ENCODE assay signal across 8 cellular contexts in genomic region chr11:2420502-2421225, GRCh38. TPM values are rescaled to one million over a fixed set of nuclear protein-coding genes. Genes with fewer than 3 reads are reported as not detected.
DNase-seq lines count a peak whose midpoint lies in the region; ATAC-seq and TF ChIP-seq lines count a peak whose summit lies in the region.

No MANE protein-coding gene starts in this region.

- H3K9me3 ChIP-seq in SU-DHL-6 (ENCODE audit: insufficient read depth, low read length) = no peaks in the 10 kb centered on the region
- H3K9me3 ChIP-seq in heart right ventricle = no peaks in the 10 kb centered on the region
- no peaks in the 10 kb centered on the region for H3K9me3 ChIP-seq in vagina

- no peak overlapping the region for H3K9ac ChIP-seq in SU-DHL-6 (ENCODE audit: low read length)

- ATAC-seq in GM19455 (IDR thresholded peaks at IDR 0.05; ENCODE audit: unreplicated experiment) (peak; percentile 65), heart right ventricle (peak; percentile 89 to 97 (median 94))

- H3F3A ChIP-seq in SU-DHL-6 (ENCODE audit: insufficient read depth) = no peaks in the 10 kb centered on the region

- intact Hi-C loops in heart right ventricle (cut with DNase I) (loop anchor here (1.0 to 2.0 kb wide), 7 partner anchors 115 to 234 kb away; no protein-coding TSS in a partner anchor), vagina (cut with DNase I) (loop anchor here (2.0 to 10.0 kb wide), 2 partner anchors 114 to 474 kb away; no protein-coding TSS in a partner anchor)

- TF ChIP-seq CTCF in AG09309 (IDR thresholded peaks at IDR 0.05; ENCODE audit: control insufficient read depth, insufficient read depth, low read depth, low read length, missing control alignments) (peak; percentile 94), SU-DHL-6 (IDR thresholded peaks at IDR 0.05; ENCODE audit: insufficient read depth, low read length, poor library complexity, severe bottlenecking) (peak; percentile 84), heart right ventricle (IDR thresholded peaks at IDR 0.05) (peak; percentile 83 to 97 (median 95)), vagina (IDR thresholded peaks at IDR 0.05) (peak; percentile 92 to 98 (median 95))

- H3K4me3 ChIP-seq in AG09309 (ENCODE audit: control insufficient read depth, low read depth, low read length) = no peak overlapping the region
- H3K4me3 ChIP-seq in SU-DHL-6 (ENCODE audit: insufficient read depth, low read length, poor library complexity, severe bottlenecking) = no peak overlapping the region
- peak overlapping the region in 4 of 10 donors; percentile 3 to 27 (median 12) for H3K4me3 ChIP-seq in heart right ventricle
- H3K4me3 ChIP-seq in vagina = no peak overlapping the region

- H3K36me3 ChIP-seq in SU-DHL-6 (ENCODE audit: low read length) (no peaks in the 10 kb centered on the region), heart right ventricle (no peaks in the 10 kb centered on the region), vagina (no peaks in the 10 kb centered on the region)

- H3K9me2 ChIP-seq in SU-DHL-6 (replicated peaks; ENCODE audit: insufficient read depth, low read length) = no peaks in the 10 kb centered on the region

- H3K4me1 ChIP-seq in heart right ventricle = peaks cover 0 to 15% (median 9%) of the 10 kb centered on the region in 9 donors
- peaks cover 15% of the 10 kb centered on the region for H3K4me1 ChIP-seq in vagina

- no peak for TF ChIP-seq POLR2A in vagina (IDR thresholded peaks at IDR 0.05)

- no peak overlapping the region for H3K27ac ChIP-seq in SU-DHL-6 (ENCODE audit: low read depth, low read length)
- H3K27ac ChIP-seq in heart right ventricle = no peak overlapping the region
- no peak overlapping the region for H3K27ac ChIP-seq in vagina

- no peaks in the 10 kb centered on the region for H4K20me1 ChIP-seq in SU-DHL-6 (ENCODE audit: low read depth, low read length)

- H2AFZ ChIP-seq in SU-DHL-6 (ENCODE audit: low read depth, low read length, severe bottlenecking) = no peak overlapping the region

- H3K27me3 ChIP-seq in SU-DHL-6 (ENCODE audit: low read length) (no peaks in the 10 kb centered on the region), heart right ventricle (peaks cover 0 to 18% (median 6%) of the 10 kb centered on the region in 7 donors), vagina (no peaks in the 10 kb centered on the region)

- H3K4me2 ChIP-seq in SU-DHL-6 (ENCODE audit: low read depth, low read length, poor library complexity, severe bottlenecking) = no peak overlapping the region

- no peaks in the 10 kb centered on the region for H3K79me2 ChIP-seq in SU-DHL-6 (ENCODE audit: insufficient read depth, low read length)

- DNase-seq in AG09309 (ENCODE audit: low read depth) (no peak), NCI-H1092 (lab: John Stamatoyannopoulos, UW) (peak; percentile 62), heart right ventricle (peak; percentile 65 to 83), putamen (ENCODE audit: low spot score) (peak; percentile 63), vagina (ENCODE audit: extremely low spot score in 2 of 2) (no peak)
- DNase-seq in activated naive CD8-positive, alpha-beta T cell treated with anti-CD3 and anti-CD28 coated beads, Interleukin-2, amount 50 U/mL, for 16 hours (ENCODE audit: low read depth, low spot score) = peak; percentile 49

- 23 to 25% methylated on average over 44 of the region's 44 CpGs for WGBS in heart right ventricle, 2 donors

RNA-seq across cellular contexts. Expression of gene TSSC4, which starts 20.1 kb away (rescaled TPM):
- total RNA-seq in heart right ventricle = 10 to 100 TPM; 22.0 to 46.4 (median 29.2) TPM
- 10 to 100 TPM; 56.0 to 72.3 TPM for polyA plus RNA-seq in heart right ventricle
- 37.6 TPM for total RNA-seq in vagina

RNA-seq across cellular contexts. Expression of gene TRPM5, which starts 23.6 kb away (rescaled TPM):
- total RNA-seq in heart right ventricle (not detected), vagina (not detected)
- polyA plus RNA-seq in heart right ventricle = not detected

RNA-seq across cellular contexts. Expression of gene KCNQ1, which starts 24.1 kb away (rescaled TPM):
- 10 to 100 TPM; 28.9 to 48.2 (median 36.4) TPM for total RNA-seq in heart right ventricle
- 10 to 100 TPM; 19.9 to 27.6 TPM for polyA plus RNA-seq in heart right ventricle
- total RNA-seq in vagina = 2.7 TPM

RNA-seq across cellular contexts. Expression of gene CD81, which starts 43.6 kb away (rescaled TPM):
- total RNA-seq in heart right ventricle (100 to 1,000 TPM; 461 to 959 (median 513) TPM), vagina (526 TPM)
- 100 to 1,000 TPM; 346 to 588 TPM for polyA plus RNA-seq in heart right ventricle

Comparison
In these comparisons a context has a peak if more than half of its experiments do, and no peak if none do; other contexts are left out.
1. DNase-seq: peak in NCI-H1092 (single experiment), activated naive CD8-positive, alpha-beta T cell treated with anti-CD3 and anti-CD28 coated beads, Interleukin-2, amount 50 U/mL, for 16 hours (single experiment), heart right ventricle (2 of 2) and putamen (single experiment); none in AG09309 (single experiment) and vagina (0 of 2).
2. Peak in every context shown above with its lines, with median percentiles within 50 percentile points of each other: CTCF ChIP-seq.